ENCODE assay signal across 8 cellular contexts in the genomic region with DNA sequence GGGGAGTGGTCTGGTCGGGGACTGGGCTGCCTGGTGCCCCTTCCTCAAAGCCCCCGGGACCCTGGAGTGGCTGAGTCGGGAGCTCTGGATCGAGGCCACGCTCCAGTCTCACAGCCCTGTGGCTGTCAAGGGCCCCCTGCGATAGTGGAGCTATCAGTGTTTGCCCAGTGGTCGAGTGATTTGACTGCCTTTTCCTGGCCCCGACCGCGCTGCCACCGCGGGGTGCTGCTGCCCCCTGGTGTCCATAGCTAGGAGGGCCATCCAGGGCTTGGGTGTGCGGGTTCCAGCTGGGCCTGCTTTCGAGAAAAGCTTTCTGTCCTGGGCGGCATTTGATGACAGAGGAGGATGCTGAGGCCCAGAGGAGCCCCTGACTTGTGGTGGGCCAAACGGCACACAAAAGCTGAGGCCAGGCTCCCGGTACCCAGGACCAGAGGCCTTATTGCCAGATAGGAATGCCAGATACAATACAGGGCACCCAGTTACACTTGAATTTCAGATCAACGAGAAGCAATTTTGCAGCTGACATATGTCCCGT. TPM values are rescaled to one million over a fixed set of nuclear protein-coding genes. Genes with fewer than 3 reads are reported as not detected.
DNase-seq lines count a peak whose midpoint lies in the region; ATAC-seq and TF ChIP-seq lines count a peak whose summit lies in the region.

No MANE protein-coding gene starts in this region.

- H3K27me3 Mint-ChIP-seq in endothelial cell (ENCODE audit: unreplicated experiment) (peaks cover 8% of the 10 kb centered on the region), naive B cell (no peaks in the 10 kb centered on the region)
- H3K27me3 Mint-ChIP-seq in stimulated activated memory B cell treated with anti-CD40 and anti-IgM and Interleukin-4, amounts not matched to agents 10 μg/mL and 1 μg/mL and 100 μg/mL, for 72 hours = no peaks in the 10 kb centered on the region

- ATAC-seq in GM19043 (IDR thresholded peaks at IDR 0.05; ENCODE audit: low read depth, unreplicated experiment) (peak; percentile 53), naive B cell (ENCODE audit: low read depth in 2 of 2) (peak; percentile 77 to 87)
- ATAC-seq in stimulated activated memory B cell treated with anti-CD40 and anti-IgM and Interleukin-4, amounts not matched to agents 10 μg/mL and 1 μg/mL and 100 μg/mL, for 72 hours = peak; percentile 86

- H3K4me3 Mint-ChIP-seq in endothelial cell (ENCODE audit: unreplicated experiment) (no peak overlapping the region), naive B cell (peak overlapping the region in 3 of 8 donors; percentile 41 to 67 (median 44))
- H3K4me3 Mint-ChIP-seq in stimulated activated memory B cell treated with anti-CD40 and anti-IgM and Interleukin-4, amounts not matched to agents 10 μg/mL and 1 μg/mL and 100 μg/mL, for 72 hours = no peak overlapping the region

- TF ChIP-seq CTCF in endothelial cell (IDR thresholded peaks at IDR 0.05; ENCODE audit: unreplicated experiment) = peak; percentile 95

- H3K27ac Mint-ChIP-seq in endothelial cell (ENCODE audit: unreplicated experiment) = no peak overlapping the region
- H3K27ac Mint-ChIP-seq in naive B cell = peak overlapping the region in 3 of 6 donors; percentile 21 to 80 (median 50)
- peak overlapping the region; percentile 28 for H3K27ac Mint-ChIP-seq in stimulated activated memory B cell treated with anti-CD40 and anti-IgM and Interleukin-4, amounts not matched to agents 10 μg/mL and 1 μg/mL and 100 μg/mL, for 72 hours

- H3K4me1 Mint-ChIP-seq in endothelial cell (ENCODE audit: unreplicated experiment) (peaks cover 2% of the 10 kb centered on the region), naive B cell (peaks cover 18 to 38% (median 19%) of the 10 kb centered on the region in 3 donors)
- H3K4me1 Mint-ChIP-seq in stimulated activated memory B cell treated with anti-CD40 and anti-IgM and Interleukin-4, amounts not matched to agents 10 μg/mL and 1 μg/mL and 100 μg/mL, for 72 hours = peaks cover 33% of the 10 kb centered on the region

- H3K9me3 Mint-ChIP-seq in endothelial cell (ENCODE audit: unreplicated experiment) (no peaks in the 10 kb centered on the region), naive B cell (peaks cover 0 to 2% (median 0%) of the 10 kb centered on the region in 7 donors)
- no peaks in the 10 kb centered on the region for H3K9me3 Mint-ChIP-seq in stimulated activated memory B cell treated with anti-CD40 and anti-IgM and Interleukin-4, amounts not matched to agents 10 μg/mL and 1 μg/mL and 100 μg/mL, for 72 hours

- H3K36me3 Mint-ChIP-seq in endothelial cell (ENCODE audit: low read depth, unreplicated experiment) = peaks cover 5% of the 10 kb centered on the region
- H3K36me3 Mint-ChIP-seq in naive B cell = peaks cover 0 to 7% of the 10 kb centered on the region in 2 donors
- peaks cover 10% of the 10 kb centered on the region for H3K36me3 Mint-ChIP-seq in stimulated activated memory B cell treated with anti-CD40 and anti-IgM and Interleukin-4, amounts not matched to agents 10 μg/mL and 1 μg/mL and 100 μg/mL, for 72 hours

- DNase-seq in Ammon's horn (ENCODE audit: low spot score) (peak; percentile 78), HK-2 (ENCODE audit: unreplicated experiment) (peak; percentile 86), NOMO-1 treated with dmso at 0.1 percent for 144 hours (lab: John Stamatoyannopoulos, UW; ENCODE audit: unreplicated experiment) (peak; percentile 66), endothelial cell (ENCODE audit: low spot score) (peak; percentile 94), naive B cell (peak; percentile 84)
- peak; percentile 91 for DNase-seq in activated CD8-positive, alpha-beta memory T cell treated with anti-CD3 and anti-CD28 coated beads for 24 hours

RNA-seq across cellular contexts. Expression of a gene that starts 13.2 kb away (rescaled TPM):
- 12.1 TPM for total RNA-seq in endothelial cell (ENCODE audit: unreplicated experiment)
- polyA plus RNA-seq in naive B cell (ENCODE audit: low read depth in 6 of 6) = 100 to 1,000 TPM; 142 to 202 (median 165) TPM

Comparison
In these comparisons a context has a peak if more than half of its experiments do, and no peak if none do; other contexts are left out.
1. Peak in every context shown above with its lines: DNase-seq and ATAC-seq.